Comparison of ENCODE assay signal across 14 cellular contexts in the genomic region with DNA sequence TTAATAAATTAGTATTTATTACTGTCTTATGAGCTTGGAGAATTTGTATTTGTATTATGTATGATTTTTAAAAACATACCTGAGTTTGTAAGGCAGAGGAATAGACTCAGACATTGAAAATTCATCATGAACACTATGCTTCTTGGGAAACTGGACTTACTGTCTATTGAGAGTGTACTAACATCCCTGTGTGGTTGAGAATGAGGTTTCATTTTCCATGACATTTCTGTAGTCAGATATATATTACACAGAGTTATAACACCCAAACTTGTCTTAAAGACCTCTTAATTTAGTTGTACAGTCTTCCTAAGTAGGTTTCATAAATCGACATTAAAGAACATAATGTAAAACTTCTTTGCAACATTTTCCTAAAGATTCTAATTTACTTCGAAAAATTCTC. TPM values are rescaled to one million over a fixed set of nuclear protein-coding genes. Genes with fewer than 3 reads are reported as not detected.
DNase-seq lines count a peak whose midpoint lies in the region; ATAC-seq, FAIRE-seq and TF ChIP-seq lines count a peak whose summit lies in the region.
"Had no signal": no experiment of that assay in that cellular context is flagged by ENCODE, and none has a peak within 500 bp of the region (broad histone marks: within the 10 kb centered on the region; RNA-seq: fewer than 3 reads in every experiment).

No MANE protein-coding gene starts in this region.

- peaks cover 0 to 10% of the 10 kb centered on the region in 2 donors for H3K9me3 ChIP-seq in ascending aorta
- H3K9me3 ChIP-seq: HAP-1 had no signal

- CTCF ChIA-PET in activated CD4-positive, alpha-beta T cell treated with anti-CD3 and anti-CD28 coated beads for 36 hours (lab: Charles Lee): interaction anchor here (1.3 to 2.0 kb wide), 2 partner anchors 53 to 141 kb away, joined by 4 to 6 read pairs; no protein-coding TSS in a partner anchor

- no peak overlapping the region for H3K27ac Mint-ChIP-seq in activated CD4-positive, alpha-beta T cell treated with anti-CD3 and anti-CD28 coated beads for 36 hours
- H3K27ac Mint-ChIP-seq: B cell had no signal

- H3K4me1 ChIP-seq in ascending aorta: peaks cover 0 to 9% of the 10 kb centered on the region in 2 donors
- H3K4me1 ChIP-seq: HAP-1 had no signal

- FAIRE-seq in A204.1 (lab: Jason Lieb, UNC): peak; percentile 51

- H3K36me3 Mint-ChIP-seq in activated CD4-positive, alpha-beta T cell treated with anti-CD3 and anti-CD28 coated beads for 36 hours (ENCODE audit: low read depth): peaks cover 18% of the 10 kb centered on the region

- TF ChIP-seq CTCF in ascending aorta (IDR thresholded peaks at IDR 0.05): no peak

- H3K27ac ChIP-seq in ascending aorta: no peak overlapping the region

- ATAC-seq in activated CD4-positive, alpha-beta T cell treated with anti-CD3 and anti-CD28 coated beads for 36 hours: peak; percentile 45
- peak; percentile 71 for ATAC-seq in stimulated activated naive CD8-positive, alpha-beta T cell treated with anti-CD3 and anti-CD28 coated beads, Interleukin-15, Interleukin-2, amounts not matched to agents 100 U/mL and 50 U/mL, for 24 hours

- H3K36me3 ChIP-seq in ascending aorta: no peaks in the 10 kb centered on the region
- H3K36me3 ChIP-seq: HAP-1 had no signal

- no peaks in the 10 kb centered on the region for H3K27me3 ChIP-seq in ascending aorta

- no peak overlapping the region for H3K4me3 Mint-ChIP-seq in activated CD4-positive, alpha-beta T cell treated with anti-CD3 and anti-CD28 coated beads for 36 hours
- H3K4me3 Mint-ChIP-seq: B cell; CD4-positive, alpha-beta T cell had no signal

- no peak overlapping the region for H3K4me3 ChIP-seq in ascending aorta
- H3K4me3 ChIP-seq: GM12878, HAP-1 had no signal

- no peak for DNase-seq in activated CD4-positive, alpha-beta T cell treated with anti-CD3 and anti-CD28 coated beads for 36 hours
- DNase-seq in activated CD4-positive, alpha-beta T cell treated with anti-CD3 and anti-CD28 coated beads, Interleukin-2, amount 50 U/mL, for 4 hours: no peak
- DNase-seq in OCI-M1 (lab: John Stamatoyannopoulos, UW) (peak; percentile 34), MV-4-11 (lab: John Stamatoyannopoulos, UW) (no peak), ascending aorta (ENCODE audit: low spot score in 2 of 2) (no peak)
- DNase-seq in stimulated activated naive CD8-positive, alpha-beta T cell treated with anti-CD3 and anti-CD28 coated beads, Interleukin-15, Interleukin-2, amounts not matched to agents 100 U/mL and 50 U/mL, for 24 hours: no peak
- DNase-seq: C1 segment of cervical spinal cord; CD4-positive, alpha-beta T cell; DMS 273 treated with DMSO at 0.1 percent for 48 hours; DMS79 had no signal

- POLR2A ChIA-PET in activated CD4-positive, alpha-beta T cell treated with anti-CD3 and anti-CD28 coated beads for 36 hours (lab: Charles Lee): no interaction called here

- intact Hi-C loops in activated CD4-positive, alpha-beta T cell treated with anti-CD3 and anti-CD28 coated beads for 36 hours (cut with DNase I, micrococcal nuclease): no loop called here
- intact Hi-C loops in ascending aorta (cut with DNase I): loop anchor here (5.0 kb wide), 1 partner anchor 243 kb away; no protein-coding TSS in a partner anchor

- peaks cover 44% of the 10 kb centered on the region for H3K4me1 Mint-ChIP-seq in activated CD4-positive, alpha-beta T cell treated with anti-CD3 and anti-CD28 coated beads for 36 hours

- H3K9me3 Mint-ChIP-seq in activated CD4-positive, alpha-beta T cell treated with anti-CD3 and anti-CD28 coated beads for 36 hours (ENCODE audit: low read depth): peaks cover 2% of the 10 kb centered on the region

- H3K27me3 Mint-ChIP-seq in activated CD4-positive, alpha-beta T cell treated with anti-CD3 and anti-CD28 coated beads for 36 hours: no peaks in the 10 kb centered on the region
- H3K27me3 Mint-ChIP-seq: B cell; CD4-positive, alpha-beta T cell had no signal

RNA-seq across cellular contexts. Expression of a gene that starts 30.0 kb away (rescaled TPM):
- 10 to 100 TPM; 32.3 to 36.1 TPM for total RNA-seq in activated CD4-positive, alpha-beta T cell treated with anti-CD3 and anti-CD28 coated beads for 36 hours
- total RNA-seq in ascending aorta: 64.7 TPM
